In the genomic region with DNA sequence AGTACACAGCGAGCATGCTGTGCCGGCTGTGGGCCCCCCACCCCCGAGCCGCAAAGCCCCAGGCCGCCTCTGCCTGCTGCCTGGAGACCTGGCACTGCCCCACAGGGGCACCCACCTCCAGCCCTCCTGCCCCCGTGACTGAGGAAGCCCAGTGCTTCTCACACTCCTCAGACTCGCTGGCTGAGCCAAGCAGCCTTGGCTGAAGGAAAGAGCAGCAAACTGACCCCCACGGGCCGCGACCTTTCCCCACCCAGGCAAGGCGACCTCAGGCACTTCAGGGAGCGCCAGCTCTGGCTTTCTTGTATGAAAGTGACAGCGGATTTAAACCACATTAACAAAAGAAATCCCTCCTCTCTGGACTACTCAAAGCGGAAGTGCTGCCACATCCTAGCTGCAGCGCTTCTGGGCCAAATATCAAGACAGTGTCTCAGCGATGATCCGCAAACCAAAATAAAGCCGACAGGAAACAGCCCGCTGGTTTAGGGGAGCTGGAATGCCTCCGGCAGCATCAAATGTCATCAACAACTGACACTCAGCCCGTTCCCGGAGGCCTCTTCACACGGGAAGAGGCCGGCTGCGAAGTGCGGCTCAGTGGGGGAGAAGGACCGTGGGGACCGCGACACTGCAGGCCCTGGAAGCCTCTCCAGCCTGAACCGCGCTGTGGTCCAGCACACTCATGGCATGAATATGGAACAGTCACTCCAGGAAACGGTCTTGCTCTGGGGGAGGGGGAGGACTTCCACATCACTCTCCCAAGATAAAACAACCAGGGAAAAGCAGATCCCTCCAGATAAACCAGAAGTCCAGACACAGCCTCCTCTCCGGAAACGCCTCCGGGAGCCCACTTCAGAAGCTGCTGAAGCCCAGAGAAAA, we compare ENCODE assay signal across 8 cellular contexts. TPM values are rescaled to one million over a fixed set of nuclear protein-coding genes. Genes with fewer than 3 reads are reported as not detected.
DNase-seq lines count a peak whose midpoint lies in the region; ATAC-seq and TF ChIP-seq lines count a peak whose summit lies in the region.

No MANE protein-coding gene starts in this region.

- H3F3A ChIP-seq in SK-N-SH (replicated peaks; ENCODE audit: insufficient read depth), result peaks cover 24% of the 10 kb centered on the region

- peak in 1 of 2 experiments; percentile 7; a peak in 1 of 4 replicates for TF ChIP-seq EP300 in SK-N-SH (IDR thresholded peaks at IDR 0.05; ENCODE audit: borderline replicate concordance in 1 of 2, low read depth in 1 of 2, low read length in 1 of 2)

- peak overlapping the region; percentile 97 for H3K4me2 ChIP-seq in SK-N-SH

- POLR2A ChIA-PET in SK-N-SH (lab: Yijun Ruan, JAX), result interaction anchor here (0.6 to 1.4 kb wide), 4 partner anchors 13 to 75 kb away, joined by 3 to 6 read pairs (median 3); no protein-coding TSS in a partner anchor

- peak overlapping the region; percentile 95 to 97 for H3K27ac ChIP-seq in SK-N-SH (ENCODE audit: low read depth in 2 of 2, low read length in 1 of 2)
- peak overlapping the region; percentile 83 to 88 for H3K27ac ChIP-seq in ascending aorta
- H3K27ac ChIP-seq in psoas muscle, result peak overlapping the region; percentile 92

- peaks cover 23% of the 10 kb centered on the region for H4K20me1 ChIP-seq in SK-N-SH (ENCODE audit: insufficient read depth)

- CTCF ChIA-PET in SK-N-SH (lab: Yijun Ruan, JAX), result interaction anchor here (0.6 to 2.2 kb wide), 5 partner anchors 9 to 316 kb away, joined by 3 to 7 read pairs (median 3); no protein-coding TSS in a partner anchor

- no peak for TF ChIP-seq CTCF in SK-N-SH (IDR thresholded peaks at IDR 0.05)
- no peak for TF ChIP-seq CTCF in ascending aorta (IDR thresholded peaks at IDR 0.05)
- TF ChIP-seq CTCF in psoas muscle (IDR thresholded peaks at IDR 0.05), result no peak

- no peaks in the 10 kb centered on the region for H3K9me2 ChIP-seq in SK-N-SH

- ATAC-seq in left ventricle myocardium superior (peak; percentile 47), psoas muscle (peak; percentile 70 to 79 (median 78)), GM18520 (IDR thresholded peaks at IDR 0.05; ENCODE audit: unreplicated experiment) (no peak), GM19035 (IDR thresholded peaks at IDR 0.05; ENCODE audit: unreplicated experiment) (no peak)

- H3K36me3 ChIP-seq in ES-I3 (ENCODE audit: insufficient read depth, low read length) (no peaks in the 10 kb centered on the region), SK-N-SH (replicated peaks in 1 of 2; ENCODE audit: control insufficient read depth in 1 of 2, insufficient read depth in 2 of 2, low read length in 1 of 2) (no peaks in the 10 kb centered on the region), ascending aorta (no peaks in the 10 kb centered on the region), psoas muscle (ENCODE audit: insufficient read depth in 1 of 2, low read depth in 1 of 2) (no peaks in the 10 kb centered on the region)

- H3K9ac ChIP-seq in ES-I3 (ENCODE audit: low read depth, low read length), result peak overlapping the region; percentile 70
- peak overlapping the region; percentile 92 for H3K9ac ChIP-seq in SK-N-SH

- H3K79me2 ChIP-seq in SK-N-SH (ENCODE audit: insufficient read depth), result peaks cover 63% of the 10 kb centered on the region

- H3K4me1 ChIP-seq in ES-I3 (ENCODE audit: insufficient read depth, low read length) (peaks cover 29% of the 10 kb centered on the region), SK-N-SH (ENCODE audit: control insufficient read depth in 1 of 2, insufficient read depth in 2 of 2, low read depth in 1 of 2, low read length in 1 of 2) (peaks cover 38% of the 10 kb centered on the region in 2 experiments), ascending aorta (peaks cover 16 to 32% of the 10 kb centered on the region in 2 donors), psoas muscle (peaks cover 46% of the 10 kb centered on the region)

- no peaks in the 10 kb centered on the region for H3K9me3 ChIP-seq in ES-I3 (ENCODE audit: control insufficient read depth, insufficient read depth, low read length)
- H3K9me3 ChIP-seq in SK-N-SH, result no peaks in the 10 kb centered on the region
- H3K9me3 ChIP-seq in ascending aorta, result no peaks in the 10 kb centered on the region
- H3K9me3 ChIP-seq in psoas muscle, result no peaks in the 10 kb centered on the region

- H2AFZ ChIP-seq in SK-N-SH (ENCODE audit: low read depth), result no peak overlapping the region

- intact Hi-C loops in ascending aorta (cut with DNase I) (loop anchor here (1.0 to 10.0 kb wide), 2 partner anchors 30 to 156 kb away; a partner anchor contains a TSS), left ventricle myocardium superior (cut with micrococcal nuclease) (no loop called here), psoas muscle (cut with DNase I) (loop anchor here (1.0 to 2.0 kb wide), 2 partner anchors 62 to 66 kb away; no protein-coding TSS in a partner anchor)

- DNase-seq in HT1080 (ENCODE audit: low read depth) (peak; percentile 95), SK-N-SH (peak; percentile 88), ascending aorta (ENCODE audit: low spot score in 2 of 2) (peak in 1 of 2 donors; percentile 88), left ventricle myocardium superior (peak; percentile 71), psoas muscle (peak; percentile 76 to 90)

- peak; percentile 11; the same call in 1 of the 2 replicates for TF ChIP-seq RAD21 in SK-N-SH (IDR thresholded peaks at IDR 0.05; ENCODE audit: low read length)

- 4% methylated on average over 27 of the region's 35 CpGs for WGBS in SK-N-SH (ENCODE audit: low lambda C conversion rate)
- 1 to 4% (median 3%) methylated on average over 33 to 35 of the region's 35 CpGs for WGBS in psoas muscle, 3 donors

- H3K4me3 ChIP-seq in SK-N-SH (ENCODE audit: low read depth in 2 of 2, low read length in 1 of 2) (peak overlapping the region; percentile 84 to 99), ascending aorta (peak overlapping the region; percentile 72 to 96), psoas muscle (peak overlapping the region; percentile 82)

- H3K27me3 ChIP-seq in SK-N-SH (ENCODE audit: insufficient read depth) (no peaks in the 10 kb centered on the region), ascending aorta (no peaks in the 10 kb centered on the region), psoas muscle (ENCODE audit: insufficient read depth in 3 of 3, low read length in 2 of 3) (no peaks in the 10 kb centered on the region)

TF ChIP-seq in SK-N-SH, 30 proteins besides CTCF, POLR2A, EP300 and RAD21 (continues in another document):
- TF ChIP-seq POLR2AphosphoS5 (IDR thresholded peaks at IDR 0.05; ENCODE audit: low read depth, low read length) (peak; percentile 44; the same call in 1 of the 2 replicates), ELF1 (IDR thresholded peaks at IDR 0.05) (peak; percentile 53; the same call in 1 of the 2 replicates)
- TF ChIP-seq, protein P1, sequence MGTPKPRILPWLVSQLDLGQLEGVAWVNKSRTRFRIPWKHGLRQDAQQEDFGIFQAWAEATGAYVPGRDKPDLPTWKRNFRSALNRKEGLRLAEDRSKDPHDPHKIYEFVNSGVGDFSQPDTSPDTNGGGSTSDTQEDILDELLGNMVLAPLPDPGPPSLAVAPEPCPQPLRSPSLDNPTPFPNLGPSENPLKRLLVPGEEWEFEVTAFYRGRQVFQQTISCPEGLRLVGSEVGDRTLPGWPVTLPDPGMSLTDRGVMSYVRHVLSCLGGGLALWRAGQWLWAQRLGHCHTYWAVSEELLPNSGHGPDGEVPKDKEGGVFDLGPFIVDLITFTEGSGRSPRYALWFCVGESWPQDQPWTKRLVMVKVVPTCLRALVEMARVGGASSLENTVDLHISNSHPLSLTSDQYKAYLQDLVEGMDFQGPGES (IDR thresholded peaks at IDR 0.05; ENCODE audit: low read depth, low read length), result no peak
- TF ChIP-seq, protein P2, sequence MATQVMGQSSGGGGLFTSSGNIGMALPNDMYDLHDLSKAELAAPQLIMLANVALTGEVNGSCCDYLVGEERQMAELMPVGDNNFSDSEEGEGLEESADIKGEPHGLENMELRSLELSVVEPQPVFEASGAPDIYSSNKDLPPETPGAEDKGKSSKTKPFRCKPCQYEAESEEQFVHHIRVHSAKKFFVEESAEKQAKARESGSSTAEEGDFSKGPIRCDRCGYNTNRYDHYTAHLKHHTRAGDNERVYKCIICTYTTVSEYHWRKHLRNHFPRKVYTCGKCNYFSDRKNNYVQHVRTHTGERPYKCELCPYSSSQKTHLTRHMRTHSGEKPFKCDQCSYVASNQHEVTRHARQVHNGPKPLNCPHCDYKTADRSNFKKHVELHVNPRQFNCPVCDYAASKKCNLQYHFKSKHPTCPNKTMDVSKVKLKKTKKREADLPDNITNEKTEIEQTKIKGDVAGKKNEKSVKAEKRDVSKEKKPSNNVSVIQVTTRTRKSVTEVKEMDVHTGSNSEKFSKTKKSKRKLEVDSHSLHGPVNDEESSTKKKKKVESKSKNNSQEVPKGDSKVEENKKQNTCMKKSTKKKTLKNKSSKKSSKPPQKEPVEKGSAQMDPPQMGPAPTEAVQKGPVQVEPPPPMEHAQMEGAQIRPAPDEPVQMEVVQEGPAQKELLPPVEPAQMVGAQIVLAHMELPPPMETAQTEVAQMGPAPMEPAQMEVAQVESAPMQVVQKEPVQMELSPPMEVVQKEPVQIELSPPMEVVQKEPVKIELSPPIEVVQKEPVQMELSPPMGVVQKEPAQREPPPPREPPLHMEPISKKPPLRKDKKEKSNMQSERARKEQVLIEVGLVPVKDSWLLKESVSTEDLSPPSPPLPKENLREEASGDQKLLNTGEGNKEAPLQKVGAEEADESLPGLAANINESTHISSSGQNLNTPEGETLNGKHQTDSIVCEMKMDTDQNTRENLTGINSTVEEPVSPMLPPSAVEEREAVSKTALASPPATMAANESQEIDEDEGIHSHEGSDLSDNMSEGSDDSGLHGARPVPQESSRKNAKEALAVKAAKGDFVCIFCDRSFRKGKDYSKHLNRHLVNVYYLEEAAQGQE (IDR thresholded peaks at IDR 0.05; ENCODE audit: low read depth, low read length), result no peak

RNA-seq across cellular contexts. Expression of a gene that starts 1.5 kb away (rescaled TPM):
- 37.8 and 41.7 TPM in 2 replicates for total RNA-seq in HT1080 (2014; rRNA removed; shearing (Covaris generic))
- polyA plus RNA-seq in HT1080 (2015; cell fraction: cytosol; rRNA removed), result 38.2 and 40.7 TPM in 2 replicates
- 49.5 and 52.6 TPM in 2 replicates for polyA plus RNA-seq in HT1080 (2015; cell fraction: nucleus; rRNA removed)
- polyA plus RNA-seq in SK-N-SH (2012; rRNA removed), result 23.9 and 25.1 TPM in 2 replicates
- polyA plus RNA-seq in SK-N-SH (2012; cell fraction: cytosol; rRNA removed), result 17.3 and 20.8 TPM in 2 replicates
- 26.8 and 31.9 TPM in 2 replicates for polyA plus RNA-seq in SK-N-SH (2012; cell fraction: nucleus; rRNA removed)
- 30.7 TPM for total RNA-seq in ascending aorta
- total RNA-seq in left ventricle myocardium superior, result 12.3 TPM
- 10 to 100 TPM in 3 of 4 donors, 1 to 10 TPM in 1; 9.2 to 20.2 (median 14.5) TPM for total RNA-seq in psoas muscle
- polyA plus RNA-seq in psoas muscle, result 10 to 100 TPM in 1 of 3 donors, 1 to 10 TPM in 2; 4.8 to 24.4 (median 5.2) TPM

RNA-seq across cellular contexts. Expression of a gene that starts 48.1 kb away (rescaled TPM):
- not detected in 2 replicates for total RNA-seq in HT1080 (2014; rRNA removed; shearing (Covaris generic))
- not detected in 2 replicates for polyA plus RNA-seq in HT1080 (2015; cell fraction: cytosol; rRNA removed)
- polyA plus RNA-seq in HT1080 (2015; cell fraction: nucleus; rRNA removed), result not detected in 2 replicates
- polyA plus RNA-seq in SK-N-SH (2012; rRNA removed) (not detected in 2 replicates), psoas muscle (under 1 TPM in 1 of 3 donors, not detected in 2; 0.09 TPM)
- polyA plus RNA-seq in SK-N-SH (2012; cell fraction: cytosol; rRNA removed), result not detected in 2 replicates
- not detected in 2 replicates for polyA plus RNA-seq in SK-N-SH (2012; cell fraction: nucleus; rRNA removed)
- total RNA-seq in ascending aorta (not detected), left ventricle myocardium superior (not detected), psoas muscle (not detected)

Comparison
In these comparisons a context has a peak if more than half of its experiments do, and no peak if none do; other contexts are left out.
1. ATAC-seq: peak in left ventricle myocardium superior (single experiment) and psoas muscle (4 of 4); none in GM18520 (single experiment) and GM19035 (single experiment).
2. Peak in every context shown above with its lines, with median percentiles within 50 percentile points of each other: H3K27ac ChIP-seq and H3K4me3 ChIP-seq.